Comparison of ENCODE assay signal across 11 cellular contexts in genomic region chr4:90958256-90958895, GRCh38.
DNase-seq lines count a peak whose midpoint lies in the region; ATAC-seq and TF ChIP-seq lines count a peak whose summit lies in the region.
"Had no signal": no experiment of that assay in that cellular context is flagged by ENCODE, and none has a peak within 500 bp of the region (broad histone marks: within the 10 kb centered on the region; RNA-seq: fewer than 3 reads in every experiment).

No MANE protein-coding gene starts in this region.

- TF ChIP-seq CTCF in cardiac fibroblast (IDR thresholded peaks at IDR 0.05; ENCODE audit: low read depth, low read length) (no peak), mesothelial cell of epicardium (IDR thresholded peaks at IDR 0.05; ENCODE audit: unreplicated experiment) (no peak), transverse colon (IDR thresholded peaks at IDR 0.05) (no peak), right lobe of liver (IDR thresholded peaks at IDR 0.05) (no peak)

- H3K4me1 ChIP-seq in transverse colon (peaks cover 0 to 5% (median 0%) of the 10 kb centered on the region in 4 donors), right lobe of liver (no peaks in the 10 kb centered on the region)

- in situ Hi-C loops in transverse colon (cut with MboI; ENCODE audit: low pct_ligation_motif_present in 1 of 4, low pct_unique_long_range_greater_than_20kb in 1 of 4, low sequenced_read_pairs in 3 of 4) = no loop called here

- no peak for TF ChIP-seq EP300 in transverse colon (IDR thresholded peaks at IDR 0.05; ENCODE audit: low read depth)

- H3K4me1 Mint-ChIP-seq in mesothelial cell of epicardium = peaks cover 26% of the 10 kb centered on the region
- H3K4me1 Mint-ChIP-seq: activated naive CD8-positive, alpha-beta T cell treated with anti-CD3 and anti-CD28 coated beads for 36 hours had no signal

- H3K9me3 ChIP-seq in transverse colon (no peaks in the 10 kb centered on the region), right lobe of liver (no peaks in the 10 kb centered on the region)

- no peaks in the 10 kb centered on the region for H3K27me3 Mint-ChIP-seq in mesothelial cell of epicardium (ENCODE audit: low read depth)
- H3K27me3 Mint-ChIP-seq: activated CD8-positive, alpha-beta T cell treated with anti-CD3 and anti-CD28 coated beads for 36 hours; activated naive CD8-positive, alpha-beta T cell treated with anti-CD3 and anti-CD28 coated beads for 36 hours had no signal

- DNase-seq in DMS 273 treated with DMSO at 0.1 percent for 48 hours (lab: John Stamatoyannopoulos, UW) (peak; percentile 89), NCI-H226 (peak; percentile 77), cardiac fibroblast (ENCODE audit: low read depth in 2 of 2) (peak; percentile 5 to 45), mesothelial cell of epicardium (ENCODE audit: low spot score in 2 of 2, unreplicated experiment in 2 of 2) (no peak), transverse colon (no peak), right lobe of liver (no peak)
- DNase-seq in stimulated activated CD4-positive, alpha-beta T cell treated with anti-CD3 and anti-CD28 coated beads, Interleukin-1b, Interleukin-23, amount 100 ng/mL, for 48 hours = no peak
- DNase-seq: activated CD8-positive, alpha-beta T cell treated with anti-CD3 and anti-CD28 coated beads for 36 hours; activated naive CD8-positive, alpha-beta T cell treated with anti-CD3 and anti-CD28 coated beads for 36 hours; H9 had no signal

- ATAC-seq in GM19463 (IDR thresholded peaks at IDR 0.05; ENCODE audit: unreplicated experiment) (no peak), right lobe of liver (no peak)
- ATAC-seq: activated CD8-positive, alpha-beta T cell treated with anti-CD3 and anti-CD28 coated beads for 36 hours had no signal

- peaks cover 4% of the 10 kb centered on the region for H3K9me3 Mint-ChIP-seq in mesothelial cell of epicardium
- H3K9me3 Mint-ChIP-seq: H9 had no signal

- WGBS in transverse colon (ENCODE audit: low coverage in 1 of 2), 2 donors = 65 to 83% methylated on average over 1 to 3 of the region's 3 CpGs
- 50% methylated on average over 3 of the region's 3 CpGs for WGBS in right lobe of liver (ENCODE audit: insufficient coverage, low coverage, low lambda C conversion rate, missing lambda C conversion rate)

- H3K27me3 ChIP-seq in transverse colon = no peaks in the 10 kb centered on the region
- H3K27me3 ChIP-seq in right lobe of liver = no peaks in the 10 kb centered on the region

- TF ChIP-seq POLR2A in transverse colon (IDR thresholded peaks at IDR 0.05) (no peak), right lobe of liver (IDR thresholded peaks at IDR 0.05) (no peak)

- no peak overlapping the region for H3K4me3 Mint-ChIP-seq in mesothelial cell of epicardium
- H3K4me3 Mint-ChIP-seq: activated CD8-positive, alpha-beta T cell treated with anti-CD3 and anti-CD28 coated beads for 36 hours; activated naive CD8-positive, alpha-beta T cell treated with anti-CD3 and anti-CD28 coated beads for 36 hours; H9 had no signal

- no peak overlapping the region for H3K4me3 ChIP-seq in cardiac fibroblast (replicated peaks in 1 of 2; ENCODE audit: low read depth in 2 of 2, low read length in 2 of 2)
- H3K4me3 ChIP-seq in transverse colon = no peak overlapping the region
- no peak overlapping the region for H3K4me3 ChIP-seq in right lobe of liver

- intact Hi-C loops in transverse colon (cut with DNase I; ENCODE audit: low total_unique reads) = no loop called here
- intact Hi-C loops in right lobe of liver (cut with DNase I) = no loop called here

- no peaks in the 10 kb centered on the region for H3K36me3 ChIP-seq in transverse colon
- no peaks in the 10 kb centered on the region for H3K36me3 ChIP-seq in right lobe of liver

- H3K27ac ChIP-seq in transverse colon (no peak overlapping the region), right lobe of liver (no peak overlapping the region)

- no peaks in the 10 kb centered on the region for H3K36me3 Mint-ChIP-seq in mesothelial cell of epicardium
- H3K36me3 Mint-ChIP-seq: activated naive CD8-positive, alpha-beta T cell treated with anti-CD3 and anti-CD28 coated beads for 36 hours had no signal

- H3K27ac Mint-ChIP-seq in mesothelial cell of epicardium = peak overlapping the region; percentile 31
- H3K27ac Mint-ChIP-seq: activated CD8-positive, alpha-beta T cell treated with anti-CD3 and anti-CD28 coated beads for 36 hours; activated naive CD8-positive, alpha-beta T cell treated with anti-CD3 and anti-CD28 coated beads for 36 hours had no signal

Comparison
In these comparisons a context has a peak if more than half of its experiments do, and no peak if none do; other contexts are left out.
1. DNase-seq: peak in DMS 273 treated with DMSO at 0.1 percent for 48 hours (single experiment), NCI-H226 (single experiment) and cardiac fibroblast (2 of 2); none in mesothelial cell of epicardium (0 of 2), stimulated activated CD4-positive, alpha-beta T cell treated with anti-CD3 and anti-CD28 coated beads, Interleukin-1b, Interleukin-23, amount 100 ng/mL, for 48 hours (single experiment), transverse colon (single experiment) and right lobe of liver (0 of 3).